ENCODE assay signal across 1 cellular context in genomic region chr12:119989619-119990381, GRCh38.
TF ChIP-seq lines count a peak whose summit lies in the region.

No MANE protein-coding gene starts in this region.

TF ChIP-seq in HepG2, 621 proteins besides CTCF, POLR2A, EP300 and RAD21 (continued from another document and continues in another):
- TF ChIP-seq SNAPC4 (CRISPR knock-in tag; IDR thresholded peaks at IDR 0.05) (no peak), HNRNPUL1 (IDR thresholded peaks at IDR 0.05; ENCODE audit: low read depth, low read length) (no peak), ZNF44 (CRISPR knock-in tag; IDR thresholded peaks at IDR 0.05) (no peak), ZNF816 (CRISPR knock-in tag; IDR thresholded peaks at IDR 0.05; ENCODE audit: borderline replicate concordance) (no peak), ZBTB4 (CRISPR knock-in tag; IDR thresholded peaks at IDR 0.05; ENCODE audit: borderline replicate concordance) (no peak), MAFG (CRISPR knock-in tag; IDR thresholded peaks at IDR 0.05) (no peak), ZNF367 (CRISPR knock-in tag; IDR thresholded peaks at IDR 0.05; ENCODE audit: borderline replicate concordance) (peak; percentile 69; the same call in 1 of the 2 replicates), REXO4 (CRISPR knock-in tag; IDR thresholded peaks at IDR 0.05; ENCODE audit: borderline replicate concordance) (no peak), EEA1 (CRISPR knock-in tag; IDR thresholded peaks at IDR 0.05; ENCODE audit: borderline replicate concordance) (no peak), HHEX (CRISPR knock-in tag; IDR thresholded peaks at IDR 0.05) (no peak), ZNF713 (CRISPR knock-in tag; IDR thresholded peaks at IDR 0.05) (no peak), ZNF205 (CRISPR knock-in tag; IDR thresholded peaks at IDR 0.05) (no peak), LCORL (IDR thresholded peaks at IDR 0.05) (no peak), LCORL (CRISPR knock-in tag; IDR thresholded peaks at IDR 0.05) (no peak), BHLHE40 (IDR thresholded peaks at IDR 0.05; ENCODE audit: low read length) (no peak), ZNF773 (CRISPR knock-in tag; IDR thresholded peaks at IDR 0.05; ENCODE audit: borderline replicate concordance) (peak; percentile 97; the same call in 1 of the 2 replicates), HDAC1 (CRISPR knock-in tag; IDR thresholded peaks at IDR 0.05) (peak; percentile 85), CHCHD3 (CRISPR knock-in tag; IDR thresholded peaks at IDR 0.05) (peak; percentile 94; the same call in 1 of the 2 replicates), ZNF790 (CRISPR knock-in tag; IDR thresholded peaks at IDR 0.05; ENCODE audit: borderline replicate concordance) (peak; percentile 69), ZFYVE20 (CRISPR knock-in tag; IDR thresholded peaks at IDR 0.05; ENCODE audit: borderline replicate concordance, low read depth) (peak; percentile 91), ZNF777 (CRISPR knock-in tag; IDR thresholded peaks at IDR 0.05) (peak; percentile 88), ZNF383 (CRISPR knock-in tag; IDR thresholded peaks at IDR 0.05; ENCODE audit: borderline replicate concordance) (no peak), PPARG (CRISPR knock-in tag; conservative IDR thresholded peaks at IDR 0.05) (peak; percentile 30; the same call in 1 of the 2 replicates), MTF2 (CRISPR knock-in tag; IDR thresholded peaks at IDR 0.05; ENCODE audit: borderline replicate concordance) (0 out of 2 replicates have a peak, but pooled peaks have one; percentile 57), HNRNPH1 (optimal IDR thresholded peaks at IDR 0.05; ENCODE audit: low read depth, low read length) (no peak), ATF1 (CRISPR knock-in tag; IDR thresholded peaks at IDR 0.05) (no peak), PCBP2 (optimal IDR thresholded peaks at IDR 0.05; ENCODE audit: low read depth, low read length, poor library complexity, severe bottlenecking) (no peak), NAIF1 (CRISPR knock-in tag; IDR thresholded peaks at IDR 0.05; ENCODE audit: borderline replicate concordance) (no peak), HDAC6 (IDR thresholded peaks at IDR 0.05; ENCODE audit: low read depth, low read length) (no peak), MXI1 (IDR thresholded peaks at IDR 0.05; ENCODE audit: borderline replicate concordance, low read depth, low read length) (peak; percentile 98), SALL2 (CRISPR knock-in tag; IDR thresholded peaks at IDR 0.05) (peak; percentile 70; the same call in 1 of the 2 replicates), HMGXB4 (CRISPR knock-in tag; IDR thresholded peaks at IDR 0.05; ENCODE audit: borderline replicate concordance in 1 of 2, low read depth in 1 of 2) (no peak), ZMYM3 (CRISPR knock-in tag; IDR thresholded peaks at IDR 0.05) (no peak), NFIB (CRISPR knock-in tag; IDR thresholded peaks at IDR 0.05; ENCODE audit: borderline replicate concordance) (no peak), JUNB (CRISPR knock-in tag; IDR thresholded peaks at IDR 0.05; ENCODE audit: borderline replicate concordance) (no peak), TEAD3 (CRISPR knock-in tag; optimal IDR thresholded peaks at IDR 0.05; ENCODE audit: borderline replicate concordance) (peak; percentile 44), HDAC2 (CRISPR knock-in tag; IDR thresholded peaks at IDR 0.05) (peak; percentile 62), ARNT (IDR thresholded peaks at IDR 0.05) (no peak), PHF20 (CRISPR knock-in tag; IDR thresholded peaks at IDR 0.05) (peak; percentile 38; the same call in 1 of the 2 replicates), CSRNP1 (CRISPR knock-in tag; IDR thresholded peaks at IDR 0.05) (peak; percentile 77), GLI4 (CRISPR knock-in tag; IDR thresholded peaks at IDR 0.05; ENCODE audit: borderline replicate concordance) (peak; percentile 54; the same call in 1 of the 2 replicates)
- TF ChIP-seq, protein P1, sequence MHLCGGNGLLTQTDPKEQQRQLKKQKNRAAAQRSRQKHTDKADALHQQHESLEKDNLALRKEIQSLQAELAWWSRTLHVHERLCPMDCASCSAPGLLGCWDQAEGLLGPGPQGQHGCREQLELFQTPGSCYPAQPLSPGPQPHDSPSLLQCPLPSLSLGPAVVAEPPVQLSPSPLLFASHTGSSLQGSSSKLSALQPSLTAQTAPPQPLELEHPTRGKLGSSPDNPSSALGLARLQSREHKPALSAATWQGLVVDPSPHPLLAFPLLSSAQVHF (CRISPR knock-in tag; IDR thresholded peaks at IDR 0.05) = 0 out of 2 replicates have a peak, but pooled peaks have one; percentile 48
- TF ChIP-seq, protein P2, sequence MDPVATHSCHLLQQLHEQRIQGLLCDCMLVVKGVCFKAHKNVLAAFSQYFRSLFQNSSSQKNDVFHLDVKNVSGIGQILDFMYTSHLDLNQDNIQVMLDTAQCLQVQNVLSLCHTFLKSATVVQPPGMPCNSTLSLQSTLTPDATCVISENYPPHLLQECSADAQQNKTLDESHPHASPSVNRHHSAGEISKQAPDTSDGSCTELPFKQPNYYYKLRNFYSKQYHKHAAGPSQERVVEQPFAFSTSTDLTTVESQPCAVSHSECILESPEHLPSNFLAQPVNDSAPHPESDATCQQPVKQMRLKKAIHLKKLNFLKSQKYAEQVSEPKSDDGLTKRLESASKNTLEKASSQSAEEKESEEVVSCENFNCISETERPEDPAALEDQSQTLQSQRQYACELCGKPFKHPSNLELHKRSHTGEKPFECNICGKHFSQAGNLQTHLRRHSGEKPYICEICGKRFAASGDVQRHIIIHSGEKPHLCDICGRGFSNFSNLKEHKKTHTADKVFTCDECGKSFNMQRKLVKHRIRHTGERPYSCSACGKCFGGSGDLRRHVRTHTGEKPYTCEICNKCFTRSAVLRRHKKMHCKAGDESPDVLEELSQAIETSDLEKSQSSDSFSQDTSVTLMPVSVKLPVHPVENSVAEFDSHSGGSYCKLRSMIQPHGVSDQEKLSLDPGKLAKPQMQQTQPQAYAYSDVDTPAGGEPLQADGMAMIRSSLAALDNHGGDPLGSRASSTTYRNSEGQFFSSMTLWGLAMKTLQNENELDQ (CRISPR knock-in tag; IDR thresholded peaks at IDR 0.05; ENCODE audit: borderline replicate concordance) = peak; percentile 71; the same call in 1 of the 2 replicates
- TF ChIP-seq, protein P3, sequence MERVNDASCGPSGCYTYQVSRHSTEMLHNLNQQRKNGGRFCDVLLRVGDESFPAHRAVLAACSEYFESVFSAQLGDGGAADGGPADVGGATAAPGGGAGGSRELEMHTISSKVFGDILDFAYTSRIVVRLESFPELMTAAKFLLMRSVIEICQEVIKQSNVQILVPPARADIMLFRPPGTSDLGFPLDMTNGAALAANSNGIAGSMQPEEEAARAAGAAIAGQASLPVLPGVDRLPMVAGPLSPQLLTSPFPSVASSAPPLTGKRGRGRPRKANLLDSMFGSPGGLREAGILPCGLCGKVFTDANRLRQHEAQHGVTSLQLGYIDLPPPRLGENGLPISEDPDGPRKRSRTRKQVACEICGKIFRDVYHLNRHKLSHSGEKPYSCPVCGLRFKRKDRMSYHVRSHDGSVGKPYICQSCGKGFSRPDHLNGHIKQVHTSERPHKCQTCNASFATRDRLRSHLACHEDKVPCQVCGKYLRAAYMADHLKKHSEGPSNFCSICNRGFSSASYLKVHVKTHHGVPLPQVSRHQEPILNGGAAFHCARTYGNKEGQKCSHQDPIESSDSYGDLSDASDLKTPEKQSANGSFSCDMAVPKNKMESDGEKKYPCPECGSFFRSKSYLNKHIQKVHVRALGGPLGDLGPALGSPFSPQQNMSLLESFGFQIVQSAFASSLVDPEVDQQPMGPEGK (CRISPR knock-in tag; IDR thresholded peaks at IDR 0.05) = peak; percentile 47; the same call in 1 of the 2 replicates
- TF ChIP-seq, protein P4, sequence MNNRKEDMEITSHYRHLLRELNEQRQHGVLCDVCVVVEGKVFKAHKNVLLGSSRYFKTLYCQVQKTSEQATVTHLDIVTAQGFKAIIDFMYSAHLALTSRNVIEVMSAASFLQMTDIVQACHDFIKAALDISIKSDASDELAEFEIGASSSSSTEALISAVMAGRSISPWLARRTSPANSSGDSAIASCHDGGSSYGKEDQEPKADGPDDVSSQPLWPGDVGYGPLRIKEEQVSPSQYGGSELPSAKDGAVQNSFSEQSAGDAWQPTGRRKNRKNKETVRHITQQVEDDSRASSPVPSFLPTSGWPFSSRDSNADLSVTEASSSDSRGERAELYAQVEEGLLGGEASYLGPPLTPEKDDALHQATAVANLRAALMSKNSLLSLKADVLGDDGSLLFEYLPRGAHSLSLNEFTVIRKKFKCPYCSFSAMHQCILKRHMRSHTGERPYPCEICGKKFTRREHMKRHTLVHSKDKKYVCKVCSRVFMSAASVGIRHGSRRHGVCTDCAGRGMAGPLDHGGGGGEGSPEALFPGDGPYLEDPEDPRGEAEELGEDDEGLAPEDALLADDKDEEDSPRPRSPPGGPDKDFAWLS (CRISPR knock-in tag; IDR thresholded peaks at IDR 0.05; ENCODE audit: borderline replicate concordance) = no peak
